Comparison of ENCODE assay signal across 29 cellular contexts in the genomic region with DNA sequence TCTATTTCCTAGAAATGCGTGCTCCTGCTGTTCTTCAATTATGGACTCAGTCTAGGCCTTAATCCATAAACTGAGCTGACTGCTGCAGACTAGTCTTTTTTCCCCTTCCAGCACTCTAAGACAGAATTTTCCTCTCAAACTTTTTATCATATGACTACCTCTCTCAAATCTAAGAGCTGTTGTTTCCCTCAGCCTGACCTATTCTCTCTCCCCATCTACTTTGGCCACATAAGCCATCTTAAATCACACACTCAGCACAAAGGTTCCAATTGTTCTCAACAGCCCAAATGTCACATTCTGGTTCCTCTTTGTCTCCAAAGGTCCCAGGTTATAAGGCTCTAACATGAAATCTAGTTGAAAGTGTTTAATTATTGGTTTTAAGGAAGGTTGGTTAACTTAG.
"Had no signal": no experiment of that assay in that cellular context is flagged by ENCODE, and none has a peak within 500 bp of the region (broad histone marks: within the 10 kb centered on the region; RNA-seq: fewer than 3 reads in every experiment).

No MANE protein-coding gene starts in this region.

- H3K4me1 Mint-ChIP-seq: activated CD4-positive, alpha-beta T cell treated with anti-CD3 and anti-CD28 coated beads for 36 hours; immature natural killer cell; stimulated activated naive CD8-positive, alpha-beta T cell treated with anti-CD3 and anti-CD28 coated beads, Interleukin-15, amount 100 ng/mL, for 72 hours had no signal

- H3K4me3 Mint-ChIP-seq: activated CD4-positive, alpha-beta T cell treated with anti-CD3 and anti-CD28 coated beads for 36 hours; activated naive CD8-positive, alpha-beta T cell; activated T-cell treated with anti-CD3 and anti-CD28 coated beads, Interleukin-2, amount 50 U/mL, for 72 hours; immature natural killer cell; stimulated activated memory B cell treated with anti-CD40 and anti-IgM and Interleukin-4, amounts not matched to agents 10 μg/mL and 1 μg/mL and 100 μg/mL, for 72 hours; stimulated activated naive CD8-positive, alpha-beta T cell treated with anti-CD3 and anti-CD28 coated beads, Interleukin-15, amount 100 ng/mL, for 72 hours; T-helper 2 cell treated with Interferon-gamma antibody and Interleukin-4, amounts not matched to agents 5 μg/mL and 100 μg/mL, for 36 hours had no signal

- H3K27me3 ChIP-seq: cardiac muscle cell, colonic mucosa, gastroesophageal sphincter, heart left ventricle, sigmoid colon, tibial artery had no signal

- H3K27me3 Mint-ChIP-seq: stimulated activated memory B cell treated with anti-CD40 and anti-IgM and Interleukin-4, amounts not matched to agents 10 μg/mL and 1 μg/mL and 100 μg/mL, for 72 hours had no signal

- H3K27ac Mint-ChIP-seq: activated CD4-positive, alpha-beta T cell treated with anti-CD3 and anti-CD28 coated beads for 36 hours; activated naive CD8-positive, alpha-beta T cell; activated T-cell treated with anti-CD3 and anti-CD28 coated beads, Interleukin-2, amount 50 U/mL, for 72 hours; immature natural killer cell; stimulated activated memory B cell treated with anti-CD40 and anti-IgM and Interleukin-4, amounts not matched to agents 10 μg/mL and 1 μg/mL and 100 μg/mL, for 72 hours; T-helper 2 cell treated with Interferon-gamma antibody and Interleukin-4, amounts not matched to agents 5 μg/mL and 100 μg/mL, for 36 hours had no signal

- H3K9me3 Mint-ChIP-seq: activated T-cell treated with anti-CD3 and anti-CD28 coated beads, Interleukin-2, amount 50 U/mL, for 72 hours; naive thymus-derived CD8-positive, alpha-beta T cell; stimulated activated memory B cell treated with anti-CD40 and anti-IgM and Interleukin-4, amounts not matched to agents 10 μg/mL and 1 μg/mL and 100 μg/mL, for 72 hours; stimulated activated naive CD8-positive, alpha-beta T cell treated with anti-CD3 and anti-CD28 coated beads, Interleukin-15, amount 100 ng/mL, for 72 hours; T-helper 2 cell treated with Interferon-gamma antibody and Interleukin-4, amounts not matched to agents 5 μg/mL and 100 μg/mL, for 36 hours had no signal

- H3K4me1 ChIP-seq: colonic mucosa, gastroesophageal sphincter, heart left ventricle, prostate gland, sigmoid colon had no signal

- H3K4me3 ChIP-seq: cardiac muscle cell, colonic mucosa, gastroesophageal sphincter, heart left ventricle, prostate gland, sigmoid colon, tibial artery had no signal

- DNase-seq: activated CD4-positive, alpha-beta T cell treated with anti-CD3 and anti-CD28 coated beads for 36 hours; activated CD4-positive, CD25-positive, alpha-beta regulatory T cell; activated naive CD4-positive, alpha-beta T cell treated with Interleukin-2 at 50 U/mL for 16 hours; activated T-cell treated with anti-CD3 and anti-CD28 coated beads for 4 hours; activated T-cell treated with anti-CD3 and anti-CD28 coated beads, Interleukin-2, amount 50 U/mL, for 72 hours; anterior cingulate cortex; cerebellar nuclear complex; colonic mucosa; effector CD8-positive, alpha-beta T cell; erythroblast; heart left ventricle; immature natural killer cell; kidney; left colon; mammary epithelial cell; naive thymus-derived CD8-positive, alpha-beta T cell; sigmoid colon; small intestine; stimulated activated CD4-positive, alpha-beta T cell treated with anti-CD3 and anti-CD28 coated beads, Interleukin-4, amount 100 ng/mL, for 4 hours; stimulated activated CD8-positive, alpha-beta memory T cell treated with anti-CD3 and anti-CD28 coated beads, Interleukin-4, amount 100 ng/mL, for 48 hours; stimulated activated naive CD8-positive, alpha-beta T cell treated with anti-CD3 and anti-CD28 coated beads, Interleukin-15, amount 100 ng/mL, for 72 hours; T-helper 1 cell; tibial artery had no signal

- H3K36me3 Mint-ChIP-seq: activated naive CD8-positive, alpha-beta T cell; immature natural killer cell; naive thymus-derived CD8-positive, alpha-beta T cell; stimulated activated memory B cell treated with anti-CD40 and anti-IgM and Interleukin-4, amounts not matched to agents 10 μg/mL and 1 μg/mL and 100 μg/mL, for 72 hours had no signal

- H3K36me3 ChIP-seq: cardiac muscle cell, colonic mucosa, gastroesophageal sphincter, heart left ventricle, prostate gland, sigmoid colon, tibial artery had no signal

- H3K9me3 ChIP-seq: colonic mucosa, gastroesophageal sphincter, heart left ventricle, prostate gland, sigmoid colon, tibial artery had no signal

- H3K27ac ChIP-seq: cardiac muscle cell, colonic mucosa, gastroesophageal sphincter, heart left ventricle, prostate gland, sigmoid colon, tibial artery had no signal
